ENCODE assay signal across 8 cellular contexts in the genomic region with DNA sequence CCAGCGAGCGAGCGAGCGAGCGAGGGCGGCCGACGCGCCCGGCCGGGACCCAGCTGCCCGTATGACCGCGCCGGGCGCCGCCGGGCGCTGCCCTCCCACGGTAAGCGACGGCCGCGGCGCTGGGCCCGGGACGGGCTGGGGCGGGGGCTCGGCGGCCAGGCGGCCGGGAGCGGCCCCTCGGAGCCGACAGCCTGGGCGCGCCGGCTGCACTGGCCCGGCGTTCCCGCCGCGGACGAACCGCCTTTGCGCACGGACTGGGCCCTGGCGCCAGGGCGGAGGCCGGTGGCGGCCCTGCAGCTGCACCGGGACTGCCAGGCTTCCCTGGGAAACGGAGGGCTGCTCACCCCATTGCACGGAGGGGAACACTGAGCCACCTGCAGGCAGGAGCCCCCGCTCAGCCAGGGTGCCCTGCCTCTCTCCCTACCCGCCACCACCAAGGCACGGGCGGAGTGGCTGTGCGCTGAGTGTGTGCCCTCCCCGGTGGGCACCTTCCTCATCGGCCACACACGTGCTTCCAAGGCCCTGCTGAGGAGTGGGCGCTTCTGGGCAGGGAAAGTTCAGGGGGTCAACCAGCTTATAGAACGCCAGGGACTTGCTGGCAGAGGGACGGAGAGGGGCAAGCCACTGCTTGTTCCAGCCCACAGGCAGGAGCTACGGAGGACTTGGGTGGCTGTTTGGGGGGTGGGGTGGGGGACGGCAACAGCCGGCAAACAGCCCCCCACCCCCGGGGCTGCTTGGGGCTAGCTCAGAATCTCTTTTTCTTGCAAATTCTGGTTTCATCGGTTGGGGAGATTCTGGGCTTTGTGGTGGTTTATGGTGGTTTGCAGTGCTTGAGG. TPM values are rescaled to one million over a fixed set of nuclear protein-coding genes. Genes with fewer than 3 reads are reported as not detected.
DNase-seq lines count a peak whose midpoint lies in the region; ATAC-seq and TF ChIP-seq lines count a peak whose summit lies in the region.

No MANE protein-coding gene starts in this region.

- H3K27me3 Mint-ChIP-seq in activated T-helper 1 cell treated with anti-CD3 and anti-CD28 coated beads, Interleukin-12 subunit alpha, Interleukin-12 subunit beta, Interleukin-2, Interleukin-4 antibody, amounts not matched to agents 30 ng/mL and 10 ng/mL and 1 ng/mL, durations not matched to agents 14 hours and 24 hours and 36 hours (ENCODE audit: insufficient read depth), result no peaks in the 10 kb centered on the region

- no peak for TF ChIP-seq CTCF in BJ (IDR thresholded peaks at IDR 0.05; ENCODE audit: insufficient read depth, low read depth, low read length)
- TF ChIP-seq CTCF in HFF-Myc (IDR thresholded peaks at IDR 0.05; ENCODE audit: low read depth, low read length, missing control alignments), result no peak
- TF ChIP-seq CTCF in gastroesophageal sphincter (IDR thresholded peaks at IDR 0.05), result peak in 1 of 4 experiments; percentile 15

- peak overlapping the region; percentile 64 to 92 (median 90) for H3K27ac ChIP-seq in gastroesophageal sphincter

- TF ChIP-seq EP300 in gastroesophageal sphincter (IDR thresholded peaks at IDR 0.05), result no peak

- peaks cover 7% of the 10 kb centered on the region for H3K36me3 ChIP-seq in BJ (ENCODE audit: control insufficient read depth, insufficient read depth, low read length)
- peaks cover 0 to 20% of the 10 kb centered on the region in 2 donors for H3K36me3 ChIP-seq in gastroesophageal sphincter

- CTCF ChIA-PET in BJ (lab: Yijun Ruan, JAX), result interaction anchor here (0.9 to 3.0 kb wide), 7 partner anchors 9 to 143 kb away, joined by 3 to 25 read pairs (median 8); a partner anchor contains a TSS

- H3K9me3 Mint-ChIP-seq in activated T-helper 1 cell treated with anti-CD3 and anti-CD28 coated beads, Interleukin-12 subunit alpha, Interleukin-12 subunit beta, Interleukin-2, Interleukin-4 antibody, amounts not matched to agents 30 ng/mL and 10 ng/mL and 1 ng/mL, durations not matched to agents 14 hours and 24 hours and 36 hours, result no peaks in the 10 kb centered on the region

- ATAC-seq in gastroesophageal sphincter (no peak), HG03457 (IDR thresholded peaks at IDR 0.05; ENCODE audit: unreplicated experiment) (no peak)

- peak in 1 of 2 donors; percentile 3 for TF ChIP-seq POLR2A in gastroesophageal sphincter (IDR thresholded peaks at IDR 0.05)

- H3K4me1 Mint-ChIP-seq in activated T-helper 1 cell treated with anti-CD3 and anti-CD28 coated beads, Interleukin-12 subunit alpha, Interleukin-12 subunit beta, Interleukin-2, Interleukin-4 antibody, amounts not matched to agents 30 ng/mL and 10 ng/mL and 1 ng/mL, durations not matched to agents 14 hours and 24 hours and 36 hours (ENCODE audit: low read depth), result peaks cover 81% of the 10 kb centered on the region

- peak overlapping the region; percentile 97 for H3K4me3 Mint-ChIP-seq in activated T-helper 1 cell treated with anti-CD3 and anti-CD28 coated beads, Interleukin-12 subunit alpha, Interleukin-12 subunit beta, Interleukin-2, Interleukin-4 antibody, amounts not matched to agents 30 ng/mL and 10 ng/mL and 1 ng/mL, durations not matched to agents 14 hours and 24 hours and 36 hours

- POLR2A ChIA-PET in BJ (lab: Charles Lee), result interaction anchor here (0.6 to 0.7 kb wide), 2 partner anchors 101 to 134 kb away, joined by 3 to 4 read pairs; no protein-coding TSS in a partner anchor

- intact Hi-C loops in activated T-helper 1 cell treated with anti-CD3 and anti-CD28 coated beads, Interleukin-12 subunit alpha, Interleukin-12 subunit beta, Interleukin-2, Interleukin-4 antibody, amounts not matched to agents 30 ng/mL and 10 ng/mL and 1 ng/mL, durations not matched to agents 14 hours and 24 hours and 36 hours (cut with micrococcal nuclease), result loop anchor here (1.0 to 2.0 kb wide), 5 partner anchors 21 to 134 kb away; a partner anchor contains a TSS

- H3K36me3 Mint-ChIP-seq in activated T-helper 1 cell treated with anti-CD3 and anti-CD28 coated beads, Interleukin-12 subunit alpha, Interleukin-12 subunit beta, Interleukin-2, Interleukin-4 antibody, amounts not matched to agents 30 ng/mL and 10 ng/mL and 1 ng/mL, durations not matched to agents 14 hours and 24 hours and 36 hours (ENCODE audit: low read depth), result peaks cover 37% of the 10 kb centered on the region

- peaks cover 0 to 80% (median 18%) of the 10 kb centered on the region in 3 donors for H3K4me1 ChIP-seq in gastroesophageal sphincter

- DNase-seq in BJ (ENCODE audit: low read depth) (no peak), HFF-Myc (ENCODE audit: extremely low read depth, low read depth) (no peak), retina (peak; percentile 62), HUDEP-2 (lab: John Stamatoyannopoulos, UW; ENCODE audit: unreplicated experiment in 76 of 76) (no peak), DMS153 treated with DMSO at 0.1 percent for 48 hours (lab: John Stamatoyannopoulos, UW; ENCODE audit: unreplicated experiment) (no peak)
- DNase-seq in activated T-helper 1 cell treated with anti-CD3 and anti-CD28 coated beads, Interleukin-12 subunit alpha, Interleukin-12 subunit beta, Interleukin-2, Interleukin-4 antibody, amounts not matched to agents 30 ng/mL and 10 ng/mL and 1 ng/mL, durations not matched to agents 14 hours and 24 hours and 36 hours (ENCODE audit: low spot score), result no peak

- H3K27ac Mint-ChIP-seq in activated T-helper 1 cell treated with anti-CD3 and anti-CD28 coated beads, Interleukin-12 subunit alpha, Interleukin-12 subunit beta, Interleukin-2, Interleukin-4 antibody, amounts not matched to agents 30 ng/mL and 10 ng/mL and 1 ng/mL, durations not matched to agents 14 hours and 24 hours and 36 hours, result peak overlapping the region; percentile 95

- peak overlapping the region; percentile 89 for H3K4me3 ChIP-seq in BJ (ENCODE audit: low read depth, low read length)
- H3K4me3 ChIP-seq in HFF-Myc (replicated peaks; ENCODE audit: low read depth, low read length), result peak overlapping the region; percentile 84
- peak overlapping the region; percentile 87 to 97 for H3K4me3 ChIP-seq in gastroesophageal sphincter

- 0% methylated on average over 2 of the region's 70 CpGs; no CpG with 5 or more reads in 1 of the 2 donors for WGBS in gastroesophageal sphincter (ENCODE audit: low coverage in 1 of 2), 2 donors

- no peaks in the 10 kb centered on the region for H3K27me3 ChIP-seq in BJ (ENCODE audit: control insufficient read depth, insufficient read depth, low read length)
- H3K27me3 ChIP-seq in gastroesophageal sphincter, result no peaks in the 10 kb centered on the region

- H3K9me3 ChIP-seq in gastroesophageal sphincter, result no peaks in the 10 kb centered on the region

RNA-seq across cellular contexts. Expression of a gene that starts 0.5 kb away (rescaled TPM):
- 40.4 and 48.4 TPM in 2 replicates for polyA plus RNA-seq in BJ (2011; rRNA removed)
- polyA minus RNA-seq in BJ (2011; rRNA and poly(A)+ RNA removed), result 20.1 and 22.3 TPM in 2 replicates
- total RNA-seq in activated T-helper 1 cell treated with anti-CD3 and anti-CD28 coated beads, Interleukin-12 subunit alpha, Interleukin-12 subunit beta, Interleukin-2, Interleukin-4 antibody, amounts not matched to agents 30 ng/mL and 10 ng/mL and 1 ng/mL, durations not matched to agents 14 hours and 24 hours and 36 hours, result 269 and 275 TPM in 2 replicates
- total RNA-seq in gastroesophageal sphincter, result 10 to 100 TPM; 29.6 to 50.8 (median 45.9) TPM
